Comparison of ENCODE assay signal across 13 cellular contexts in genomic region chr12:44184499-44185206, GRCh38.
DNase-seq lines count a peak whose midpoint lies in the region; ATAC-seq, FAIRE-seq and TF ChIP-seq lines count a peak whose summit lies in the region.
"Had no signal": no experiment of that assay in that cellular context is flagged by ENCODE, and none has a peak within 500 bp of the region (broad histone marks: within the 10 kb centered on the region; RNA-seq: fewer than 3 reads in every experiment).

No MANE protein-coding gene starts in this region.

- CTCF ChIA-PET in activated CD4-positive, alpha-beta memory T cell treated with anti-CD3 and anti-CD28 coated beads, Interleukin-2, amount 10 ng/mL, durations not matched to agents 7 days and 5 days (lab: Charles Lee): no interaction called here

- TF ChIP-seq POLR2A in GM12891 (IDR thresholded peaks at IDR 0.05; ENCODE audit: low read depth, low read length): no peak

- H3K27me3 Mint-ChIP-seq in natural killer cell treated with Interleukin-12 subunit alpha and Interleukin-12 subunit beta and Interleukin-15 and Interleukin-18, amount 100 ng/mL, for 72 hours: no peaks in the 10 kb centered on the region
- no peaks in the 10 kb centered on the region for H3K27me3 Mint-ChIP-seq in activated CD4-positive, alpha-beta memory T cell treated with anti-CD3 and anti-CD28 coated beads, Interleukin-2, amount 10 ng/mL, durations not matched to agents 7 days and 5 days

- ATAC-seq in GM19372 (IDR thresholded peaks at IDR 0.05; ENCODE audit: low read depth, unreplicated experiment) (peak; percentile 78), HG02623 (IDR thresholded peaks at IDR 0.05; ENCODE audit: unreplicated experiment) (peak; percentile 90), HG03354 (IDR thresholded peaks at IDR 0.05; ENCODE audit: poor library complexity, severe bottlenecking, unreplicated experiment) (peak; percentile 64)
- no peak for ATAC-seq in natural killer cell treated with Interleukin-12 subunit alpha and Interleukin-12 subunit beta and Interleukin-15 and Interleukin-18, amount 100 ng/mL, for 72 hours

- H3K27ac Mint-ChIP-seq in natural killer cell treated with Interleukin-12 subunit alpha and Interleukin-12 subunit beta and Interleukin-15 and Interleukin-18, amount 100 ng/mL, for 72 hours: no peak overlapping the region
- H3K27ac Mint-ChIP-seq in activated CD4-positive, alpha-beta memory T cell treated with anti-CD3 and anti-CD28 coated beads, Interleukin-2, amount 10 ng/mL, durations not matched to agents 7 days and 5 days: no peak overlapping the region

- no peak overlapping the region for H3K4me3 Mint-ChIP-seq in natural killer cell treated with Interleukin-12 subunit alpha and Interleukin-12 subunit beta and Interleukin-15 and Interleukin-18, amount 100 ng/mL, for 72 hours
- no peak overlapping the region for H3K4me3 Mint-ChIP-seq in activated CD4-positive, alpha-beta memory T cell treated with anti-CD3 and anti-CD28 coated beads, Interleukin-2, amount 10 ng/mL, durations not matched to agents 7 days and 5 days

- H3K9me3 Mint-ChIP-seq in natural killer cell treated with Interleukin-12 subunit alpha and Interleukin-12 subunit beta and Interleukin-15 and Interleukin-18, amount 100 ng/mL, for 72 hours: no peaks in the 10 kb centered on the region
- H3K9me3 Mint-ChIP-seq in activated CD4-positive, alpha-beta memory T cell treated with anti-CD3 and anti-CD28 coated beads, Interleukin-2, amount 10 ng/mL, durations not matched to agents 7 days and 5 days: no peaks in the 10 kb centered on the region

- no peaks in the 10 kb centered on the region for H3K4me1 Mint-ChIP-seq in natural killer cell treated with Interleukin-12 subunit alpha and Interleukin-12 subunit beta and Interleukin-15 and Interleukin-18, amount 100 ng/mL, for 72 hours (ENCODE audit: low read depth in 2 of 2)
- H3K4me1 Mint-ChIP-seq in activated CD4-positive, alpha-beta memory T cell treated with anti-CD3 and anti-CD28 coated beads, Interleukin-2, amount 10 ng/mL, durations not matched to agents 7 days and 5 days: peaks cover 2% of the 10 kb centered on the region

- DNase-seq in GM12891 (ENCODE audit: insufficient read length, low spot score) (no peak), nucleus accumbens (lab: John Stamatoyannopoulos, UW) (no peak), A172 (ENCODE audit: low spot score) (no peak)
- no peak for DNase-seq in natural killer cell treated with Interleukin-12 subunit alpha and Interleukin-12 subunit beta and Interleukin-15 and Interleukin-18, amount 100 ng/mL, for 72 hours (ENCODE audit: low spot score)
- DNase-seq in activated CD4-positive, alpha-beta memory T cell treated with anti-CD3 and anti-CD28 coated beads, Interleukin-2, amount 10 ng/mL, durations not matched to agents 7 days and 5 days: no peak
- DNase-seq: activated T-cell treated with anti-CD3 and anti-CD28 coated beads, Interleukin-2, amount 50 U/mL, for 48 hours; aorta; NCI-H748 treated with DMSO at 0.1 percent for 48 hours; thyroid gland had no signal

- H3K36me3 Mint-ChIP-seq in natural killer cell treated with Interleukin-12 subunit alpha and Interleukin-12 subunit beta and Interleukin-15 and Interleukin-18, amount 100 ng/mL, for 72 hours: no peaks in the 10 kb centered on the region
- H3K36me3 Mint-ChIP-seq in activated CD4-positive, alpha-beta memory T cell treated with anti-CD3 and anti-CD28 coated beads, Interleukin-2, amount 10 ng/mL, durations not matched to agents 7 days and 5 days (ENCODE audit: low read depth): no peaks in the 10 kb centered on the region

- POLR2A ChIA-PET in activated CD4-positive, alpha-beta memory T cell treated with anti-CD3 and anti-CD28 coated beads, Interleukin-2, amount 10 ng/mL, durations not matched to agents 7 days and 5 days (lab: Charles Lee): no interaction called here

- peak; percentile 80 for FAIRE-seq in GM12891 (lab: Jason Lieb, UNC)
- FAIRE-seq: frontal cortex had no signal

TF ChIP-seq in GM12891, 5 proteins besides CTCF, POLR2A, EP300 and RAD21:
- peak; percentile 73 for TF ChIP-seq SPI1 (IDR thresholded peaks at IDR 0.05; ENCODE audit: low read depth, low read length)
- no peak for TF ChIP-seq TAF1 (IDR thresholded peaks at IDR 0.05; ENCODE audit: low read depth, low read length)

Comparison
In these comparisons a context has a peak if more than half of its experiments do, and no peak if none do; other contexts are left out.
1. ATAC-seq: peak in GM19372 (single experiment), HG02623 (single experiment) and HG03354 (single experiment); none in natural killer cell treated with Interleukin-12 subunit alpha and Interleukin-12 subunit beta and Interleukin-15 and Interleukin-18, amount 100 ng/mL, for 72 hours (0 of 2).